In genomic region chr12:66050610-66051009, GRCh38 we compare ENCODE assay signal across 28 cellular contexts.
DNase-seq lines count a peak whose midpoint lies in the region; ATAC-seq and TF ChIP-seq lines count a peak whose summit lies in the region.
"Had no signal": no experiment of that assay in that cellular context is flagged by ENCODE, and none has a peak within 500 bp of the region (broad histone marks: within the 10 kb centered on the region; RNA-seq: fewer than 3 reads in every experiment).

No MANE protein-coding gene starts in this region.

- H3K4me3 ChIP-seq in MG63 (no peak overlapping the region), brain microvascular endothelial cell (ENCODE audit: low read depth, low read length) (no peak overlapping the region)
- H3K4me3 ChIP-seq: ascending aorta, hepatocyte, lower lobe of right lung, stomach, upper lobe of left lung had no signal

- TF ChIP-seq CTCF in brain microvascular endothelial cell (IDR thresholded peaks at IDR 0.05; ENCODE audit: low read depth, low read length, missing control alignments), result no peak

- ATAC-seq in GM18861 (IDR thresholded peaks at IDR 0.05; ENCODE audit: unreplicated experiment) (peak; percentile 42), GM21447 (IDR thresholded peaks at IDR 0.05; ENCODE audit: unreplicated experiment) (peak; percentile 29), HG02884 (IDR thresholded peaks at IDR 0.05; ENCODE audit: unreplicated experiment) (peak; percentile 39), HG03520 (IDR thresholded peaks at IDR 0.05; ENCODE audit: unreplicated experiment) (peak; percentile 39), HG03439 (IDR thresholded peaks at IDR 0.05; ENCODE audit: unreplicated experiment) (no peak)
- ATAC-seq: foreskin keratinocyte, lower lobe of right lung, Right ventricle myocardium inferior had no signal

- no peaks in the 10 kb centered on the region for H3K36me3 ChIP-seq in MG63
- no peaks in the 10 kb centered on the region for H3K36me3 ChIP-seq in brain microvascular endothelial cell (replicated peaks)
- H3K36me3 ChIP-seq: ascending aorta, lower lobe of right lung, stomach, upper lobe of left lung had no signal

- no peak overlapping the region for H3K27ac ChIP-seq in brain microvascular endothelial cell
- H3K27ac ChIP-seq: ascending aorta, foreskin keratinocyte, hepatocyte, lower lobe of right lung, stomach, upper lobe of left lung had no signal

- no peaks in the 10 kb centered on the region for H3K27me3 ChIP-seq in MG63
- no peaks in the 10 kb centered on the region for H3K27me3 ChIP-seq in brain microvascular endothelial cell (replicated peaks)
- H3K27me3 ChIP-seq: ascending aorta, foreskin keratinocyte, hepatocyte, stomach, upper lobe of left lung had no signal

- in situ Hi-C loops in brain microvascular endothelial cell (cut with HindIII; ENCODE audit: low pct_ligation_motif_present, low sequenced_read_pairs), result no loop called here

- no peak for DNase-seq in MG63
- no peak for DNase-seq in brain microvascular endothelial cell
- DNase-seq in NK-92 treated with Interleukin-12 subunit alpha and Interleukin-12 subunit beta, amount 100 ng/mL, for 24 hours (lab: John Stamatoyannopoulos, UW), result no peak
- DNase-seq: activated CD4-positive, CD25-positive, alpha-beta regulatory T cell treated with anti-CD3 and anti-CD28 coated beads, Interleukin-2, amount 50 U/mL, for 72 hours; activated T-cell treated with anti-CD3 and anti-CD28 coated beads, Interleukin-2, amount 50 U/mL, for 72 hours; CD4-positive, CD25-positive, alpha-beta regulatory T cell; effector CD4-positive, alpha-beta T cell; erythroblast; foreskin keratinocyte; GDM1; HCEC 1CT; islet precursor cell; KBM-7; lower lobe of right lung; NCI-H1694; NCI-H526 treated with DMSO at 0.1 percent for 48 hours; small intestine; stomach; SW 1271; upper lobe of left lung had no signal

- H3K9me3 ChIP-seq in MG63, result no peaks in the 10 kb centered on the region
- H3K9me3 ChIP-seq: ascending aorta, lower lobe of right lung, stomach, upper lobe of left lung had no signal
